In genomic region chr1:243539636-243540035, GRCh38 we compare ENCODE assay signal across 33 cellular contexts.
"Had no signal": no experiment of that assay in that cellular context is flagged by ENCODE, and none has a peak within 500 bp of the region (broad histone marks: within the 10 kb centered on the region; RNA-seq: fewer than 3 reads in every experiment).

No MANE protein-coding gene starts in this region.

- H3K36me3 ChIP-seq: adrenal gland, neutrophil, pancreas, prostate gland, thyroid gland had no signal

- H3K4me1 Mint-ChIP-seq: activated CD4-positive, alpha-beta T cell treated with anti-CD3 and anti-CD28 coated beads, Interleukin-2, amount 10 ng/mL, durations not matched to agents 24 days and 14 days; stimulated activated naive CD8-positive, alpha-beta T cell treated with anti-CD3 and anti-CD28 coated beads, Interleukin-15, amount 100 ng/mL, for 72 hours had no signal

- H3K27me3 Mint-ChIP-seq: activated CD4-positive, alpha-beta memory T cell treated with anti-CD3 and anti-CD28 coated beads for 36 hours; activated CD4-positive, alpha-beta T cell treated with anti-CD3 and anti-CD28 coated beads, Interleukin-2, amount 10 ng/mL, durations not matched to agents 24 days and 14 days; activated naive CD8-positive, alpha-beta T cell; stimulated activated memory B cell treated with anti-CD40 and anti-IgM and Interleukin-4, amounts not matched to agents 10 μg/mL and 1 μg/mL and 100 μg/mL, for 72 hours; stimulated activated naive CD8-positive, alpha-beta T cell treated with anti-CD3 and anti-CD28 coated beads, Interleukin-15, amount 100 ng/mL, for 72 hours had no signal

- ATAC-seq: gastroesophageal sphincter; left cardiac atrium; left ventricle myocardium superior; mucosa of descending colon; pancreas; stimulated activated memory B cell treated with anti-CD40 and anti-IgM and Interleukin-4, amounts not matched to agents 10 μg/mL and 1 μg/mL and 100 μg/mL, for 72 hours; stimulated activated naive CD8-positive, alpha-beta T cell treated with anti-CD3 and anti-CD28 coated beads, Interleukin-15, amount 100 ng/mL, for 72 hours had no signal

- H3K27ac ChIP-seq: adrenal gland, ascending aorta, gastroesophageal sphincter, neutrophil, pancreas, prostate gland, sigmoid colon, thyroid gland, upper lobe of left lung, vagina had no signal

- H3K4me3 Mint-ChIP-seq: activated CD4-positive, alpha-beta memory T cell treated with anti-CD3 and anti-CD28 coated beads for 36 hours; activated CD4-positive, alpha-beta T cell treated with anti-CD3 and anti-CD28 coated beads, Interleukin-2, amount 10 ng/mL, durations not matched to agents 24 days and 14 days; activated naive CD8-positive, alpha-beta T cell; nephron progenitor cell; stimulated activated memory B cell treated with anti-CD40 and anti-IgM and Interleukin-4, amounts not matched to agents 10 μg/mL and 1 μg/mL and 100 μg/mL, for 72 hours; stimulated activated naive CD8-positive, alpha-beta T cell treated with anti-CD3 and anti-CD28 coated beads, Interleukin-15, amount 100 ng/mL, for 72 hours; T-helper 2 cell treated with Interferon-gamma antibody and Interleukin-4, amounts not matched to agents 5 μg/mL and 100 μg/mL, for 36 hours had no signal

- DNase-seq: activated CD4-positive, alpha-beta memory T cell treated with anti-CD3 and anti-CD28 coated beads for 36 hours; activated CD4-positive, alpha-beta T cell treated with anti-CD3 and anti-CD28 coated beads, Interleukin-2, amount 10 ng/mL, durations not matched to agents 24 days and 14 days; activated CD4-positive, CD25-positive, alpha-beta regulatory T cell treated with anti-CD3 and anti-CD28 coated beads, Interleukin-2, amount 50 U/mL, for 72 hours; activated CD8-positive, alpha-beta memory T cell treated with anti-CD3 and anti-CD28 coated beads, Interleukin-2, amount 50 U/mL, for 4 hours; activated T-cell treated with anti-CD3 and anti-CD28 coated beads, Interleukin-2, amount 50 U/mL, for 1 hour; adrenal gland; caudate nucleus; head of caudate nucleus; hippocampal formation; left cardiac atrium; left ventricle myocardium superior; mucosa of descending colon; nephron progenitor cell; pancreas; retina; sigmoid colon; stimulated activated CD4-positive, alpha-beta T cell treated with anti-CD3 and anti-CD28 coated beads, Interleukin-1b, Interleukin-23, amount 100 ng/mL, for 48 hours; stimulated activated CD4-positive, alpha-beta T cell treated with anti-CD3 and anti-CD28 coated beads, Interleukin-4, amount 100 ng/mL, for 4 hours; stimulated activated CD8-positive, alpha-beta memory T cell treated with anti-CD3 and anti-CD28 coated beads, Interleukin-4, amount 100 ng/mL, for 48 hours; stimulated activated naive CD8-positive, alpha-beta T cell treated with anti-CD3 and anti-CD28 coated beads, Interleukin-15, amount 100 ng/mL, for 72 hours; T-helper 1 cell; thyroid gland; upper lobe of left lung had no signal

- H3K9me3 ChIP-seq: adrenal gland, ascending aorta, gastroesophageal sphincter, mucosa of descending colon, neutrophil, pancreas, prostate gland, sigmoid colon, thyroid gland, upper lobe of left lung, vagina had no signal

- H3K27me3 ChIP-seq: adrenal gland, ascending aorta, gastroesophageal sphincter, neutrophil, pancreas, sigmoid colon, thyroid gland, upper lobe of left lung, vagina had no signal

- H3K4me2 ChIP-seq: smooth muscle cell had no signal

- H3K27ac Mint-ChIP-seq: activated CD4-positive, alpha-beta memory T cell treated with anti-CD3 and anti-CD28 coated beads for 36 hours; activated CD4-positive, alpha-beta T cell treated with anti-CD3 and anti-CD28 coated beads, Interleukin-2, amount 10 ng/mL, durations not matched to agents 24 days and 14 days; activated naive CD8-positive, alpha-beta T cell; activated T-helper 2 cell treated with anti-CD3 and anti-CD28 coated beads, Interferon-gamma antibody, Interleukin-2, Interleukin-4, amounts not matched to agents 10 μg/mL and 5 μg/mL and 100 μg/mL, durations not matched to agents 14 hours and 24 hours and 36 hours; nephron progenitor cell; stimulated activated memory B cell treated with anti-CD40 and anti-IgM and Interleukin-4, amounts not matched to agents 10 μg/mL and 1 μg/mL and 100 μg/mL, for 72 hours; stimulated activated naive CD8-positive, alpha-beta T cell treated with anti-CD3 and anti-CD28 coated beads, Interleukin-15, amount 100 ng/mL, for 72 hours; T-helper 2 cell treated with Interferon-gamma antibody and Interleukin-4, amounts not matched to agents 5 μg/mL and 100 μg/mL, for 36 hours had no signal

- H3K9me3 Mint-ChIP-seq: activated CD4-positive, alpha-beta memory T cell treated with anti-CD3 and anti-CD28 coated beads for 36 hours; activated CD4-positive, alpha-beta T cell treated with anti-CD3 and anti-CD28 coated beads, Interleukin-2, amount 10 ng/mL, durations not matched to agents 24 days and 14 days; nephron progenitor cell; stimulated activated memory B cell treated with anti-CD40 and anti-IgM and Interleukin-4, amounts not matched to agents 10 μg/mL and 1 μg/mL and 100 μg/mL, for 72 hours had no signal

- H3K4me3 ChIP-seq: adrenal gland, ascending aorta, gastroesophageal sphincter, mucosa of descending colon, pancreas, prostate gland, sigmoid colon, smooth muscle cell, thyroid gland, upper lobe of left lung, vagina had no signal

- H3K4me1 ChIP-seq: adrenal gland, ascending aorta, pancreas, prostate gland, thyroid gland, upper lobe of left lung, vagina had no signal
